In the genomic region with DNA sequence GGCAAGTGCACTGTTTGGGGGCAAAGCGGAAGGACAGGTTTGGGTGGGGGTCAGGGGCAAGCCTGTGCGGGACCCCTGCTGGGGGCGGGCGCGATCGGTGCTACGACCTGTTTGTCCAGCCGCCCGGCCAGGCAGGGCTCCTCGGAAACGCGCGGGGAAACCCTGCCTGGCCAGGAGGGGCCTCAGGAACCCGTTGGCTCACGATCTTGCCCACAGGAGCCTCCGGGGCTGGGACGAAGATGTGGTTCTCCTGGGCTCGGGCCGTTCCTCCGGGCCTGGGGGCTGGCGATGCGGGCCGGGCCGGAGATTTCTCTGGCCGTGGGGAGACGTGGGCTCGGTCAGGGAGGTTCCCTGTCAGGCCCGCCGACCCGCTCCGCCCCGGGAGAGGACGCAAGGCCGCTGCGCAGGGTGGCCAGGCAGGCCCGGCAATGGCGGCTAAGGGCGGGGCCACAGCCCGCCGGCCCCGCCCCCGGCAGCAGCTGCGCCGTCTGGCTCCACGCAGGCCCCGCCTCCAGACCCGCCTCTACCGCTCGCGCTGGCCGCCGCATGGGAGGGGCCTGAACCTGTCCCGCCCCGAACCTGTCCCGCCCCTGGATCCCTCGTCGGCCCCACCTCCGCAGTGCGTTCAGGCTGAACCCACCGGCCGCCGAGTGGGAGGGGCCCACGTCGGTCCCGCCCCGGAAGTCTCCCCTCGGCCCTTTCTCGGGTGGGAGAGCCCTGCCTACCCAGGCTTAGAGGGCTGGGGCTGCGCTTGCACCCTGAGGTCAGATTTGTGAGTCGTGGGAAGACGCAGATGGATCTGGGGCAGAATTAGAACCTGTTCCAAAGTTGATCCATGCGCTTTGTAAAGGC, we compare ENCODE assay signal across 1 cellular context.
TF ChIP-seq lines count a peak whose summit lies in the region.

A gene with protein sequence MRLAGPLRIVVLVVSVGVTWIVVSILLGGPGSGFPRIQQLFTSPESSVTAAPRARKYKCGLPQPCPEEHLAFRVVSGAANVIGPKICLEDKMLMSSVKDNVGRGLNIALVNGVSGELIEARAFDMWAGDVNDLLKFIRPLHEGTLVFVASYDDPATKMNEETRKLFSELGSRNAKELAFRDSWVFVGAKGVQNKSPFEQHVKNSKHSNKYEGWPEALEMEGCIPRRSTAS (minus strand): TSS at position 430 of the 852 bp plus-strand sequence. CDS start 460 bp downstream, outside the sequence.

TF ChIP-seq in HepG2, 621 proteins besides CTCF, POLR2A, EP300 and RAD21 (continued from another document):
- no peak for TF ChIP-seq ZNF496 (CRISPR knock-in tag; IDR thresholded peaks at IDR 0.05; ENCODE audit: insufficient replicate concordance)
- no peak for TF ChIP-seq MAZ (IDR thresholded peaks at IDR 0.05; ENCODE audit: borderline replicate concordance, low read depth, low read length)
- TF ChIP-seq MAZ (CRISPR knock-in tag; IDR thresholded peaks at IDR 0.05; ENCODE audit: low read depth), result no peak
- TF ChIP-seq HDAC2 (CRISPR knock-in tag; IDR thresholded peaks at IDR 0.05), result peak; percentile 27; the same call in 1 of the 2 replicates
- no peak for TF ChIP-seq ZNF468 (CRISPR knock-in tag; IDR thresholded peaks at IDR 0.05)
- TF ChIP-seq ZFY (CRISPR knock-in tag; IDR thresholded peaks at IDR 0.05), result peak; percentile 89
- TF ChIP-seq, protein P1, sequence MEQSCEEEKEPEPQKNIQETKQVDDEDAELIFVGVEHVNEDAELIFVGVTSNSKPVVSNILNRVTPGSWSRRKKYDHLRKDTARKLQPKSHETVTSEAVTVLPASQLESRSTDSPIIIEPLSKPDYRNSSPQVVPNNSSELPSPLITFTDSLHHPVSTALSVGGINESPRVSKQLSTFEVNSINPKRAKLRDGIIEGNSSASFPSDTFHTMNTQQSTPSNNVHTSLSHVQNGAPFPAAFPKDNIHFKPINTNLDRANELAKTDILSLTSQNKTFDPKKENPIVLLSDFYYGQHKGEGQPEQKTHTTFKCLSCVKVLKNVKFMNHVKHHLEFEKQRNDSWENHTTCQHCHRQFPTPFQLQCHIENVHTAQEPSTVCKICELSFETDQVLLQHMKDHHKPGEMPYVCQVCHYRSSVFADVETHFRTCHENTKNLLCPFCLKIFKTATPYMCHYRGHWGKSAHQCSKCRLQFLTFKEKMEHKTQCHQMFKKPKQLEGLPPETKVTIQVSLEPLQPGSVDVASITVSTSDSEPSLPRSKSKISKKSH (CRISPR knock-in tag; IDR thresholded peaks at IDR 0.05; ENCODE audit: borderline replicate concordance), result no peak
- TF ChIP-seq PITX1 (CRISPR knock-in tag; IDR thresholded peaks at IDR 0.05), result no peak
- TF ChIP-seq POLR2G (IDR thresholded peaks at IDR 0.05; ENCODE audit: low read depth, low read length), result peak; percentile 78
- no peak for TF ChIP-seq ZNF816 (CRISPR knock-in tag; IDR thresholded peaks at IDR 0.05; ENCODE audit: borderline replicate concordance)
- no peak for TF ChIP-seq NBN (conservative IDR thresholded peaks at IDR 0.05)
- TF ChIP-seq FOSL2 (CRISPR knock-in tag; IDR thresholded peaks at IDR 0.05), result 0 out of 2 replicates have a peak, but pooled peaks have one; percentile 6
- TF ChIP-seq, protein P2, sequence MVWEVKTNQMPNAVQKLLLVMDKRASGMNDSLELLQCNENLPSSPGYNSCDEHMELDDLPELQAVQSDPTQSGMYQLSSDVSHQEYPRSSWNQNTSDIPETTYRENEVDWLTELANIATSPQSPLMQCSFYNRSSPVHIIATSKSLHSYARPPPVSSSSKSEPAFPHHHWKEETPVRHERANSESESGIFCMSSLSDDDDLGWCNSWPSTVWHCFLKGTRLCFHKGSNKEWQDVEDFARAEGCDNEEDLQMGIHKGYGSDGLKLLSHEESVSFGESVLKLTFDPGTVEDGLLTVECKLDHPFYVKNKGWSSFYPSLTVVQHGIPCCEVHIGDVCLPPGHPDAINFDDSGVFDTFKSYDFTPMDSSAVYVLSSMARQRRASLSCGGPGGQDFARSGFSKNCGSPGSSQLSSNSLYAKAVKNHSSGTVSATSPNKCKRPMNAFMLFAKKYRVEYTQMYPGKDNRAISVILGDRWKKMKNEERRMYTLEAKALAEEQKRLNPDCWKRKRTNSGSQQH (CRISPR knock-in tag; IDR thresholded peaks at IDR 0.05; ENCODE audit: low read depth), result no peak
- TF ChIP-seq ZNF839 (CRISPR knock-in tag; IDR thresholded peaks at IDR 0.05; ENCODE audit: borderline replicate concordance), result no peak
- TF ChIP-seq, protein P3, sequence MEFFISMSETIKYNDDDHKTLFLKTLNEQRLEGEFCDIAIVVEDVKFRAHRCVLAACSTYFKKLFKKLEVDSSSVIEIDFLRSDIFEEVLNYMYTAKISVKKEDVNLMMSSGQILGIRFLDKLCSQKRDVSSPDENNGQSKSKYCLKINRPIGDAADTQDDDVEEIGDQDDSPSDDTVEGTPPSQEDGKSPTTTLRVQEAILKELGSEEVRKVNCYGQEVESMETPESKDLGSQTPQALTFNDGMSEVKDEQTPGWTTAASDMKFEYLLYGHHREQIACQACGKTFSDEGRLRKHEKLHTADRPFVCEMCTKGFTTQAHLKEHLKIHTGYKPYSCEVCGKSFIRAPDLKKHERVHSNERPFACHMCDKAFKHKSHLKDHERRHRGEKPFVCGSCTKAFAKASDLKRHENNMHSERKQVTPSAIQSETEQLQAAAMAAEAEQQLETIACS (CRISPR knock-in tag; IDR thresholded peaks at IDR 0.05), result no peak
- TF ChIP-seq SP1 (IDR thresholded peaks at IDR 0.05), result no peak
- TF ChIP-seq SP1 (CRISPR knock-in tag; IDR thresholded peaks at IDR 0.05), result peak; percentile 65; the same call in 1 of the 2 replicates
- TF ChIP-seq, protein P4, sequence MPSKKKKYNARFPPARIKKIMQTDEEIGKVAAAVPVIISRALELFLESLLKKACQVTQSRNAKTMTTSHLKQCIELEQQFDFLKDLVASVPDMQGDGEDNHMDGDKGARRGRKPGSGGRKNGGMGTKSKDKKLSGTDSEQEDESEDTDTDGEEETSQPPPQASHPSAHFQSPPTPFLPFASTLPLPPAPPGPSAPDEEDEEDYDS (CRISPR knock-in tag; IDR thresholded peaks at IDR 0.05), result peak; percentile 68; the same call in 1 of the 2 replicates
- no peak for TF ChIP-seq ZNF841 (CRISPR knock-in tag; IDR thresholded peaks at IDR 0.05; ENCODE audit: borderline replicate concordance)
- no peak for TF ChIP-seq ZSCAN12 (CRISPR knock-in tag; IDR thresholded peaks at IDR 0.05)
